Comparison of ENCODE assay signal across 35 cellular contexts in genomic region chr15:70876683-70877082, GRCh38. TPM values are rescaled to one million over a fixed set of nuclear protein-coding genes. Genes with fewer than 3 reads are reported as not detected.
"Had no signal": no experiment of that assay in that cellular context is flagged by ENCODE, and none has a peak within 500 bp of the region (broad histone marks: within the 10 kb centered on the region; RNA-seq: fewer than 3 reads in every experiment).

No MANE protein-coding gene starts in this region.

- ATAC-seq: activated CD8-positive, alpha-beta memory T cell treated with anti-CD3 and anti-CD28 coated beads, Interleukin-2, amount 10 ng/mL, durations not matched to agents 7 days and 5 days; activated naive CD8-positive, alpha-beta T cell treated with anti-CD3 and anti-CD28 coated beads, Interleukin-2, amount 50 U/mL, for 24 hours; Panc1 had no signal

- DNase-seq: activated CD4-positive, alpha-beta memory T cell treated with anti-CD3 and anti-CD28 coated beads, Interleukin-2, amount 10 ng/mL, durations not matched to agents 7 days and 5 days; activated CD4-positive, alpha-beta T cell treated with anti-CD3 and anti-CD28 coated beads for 1 hour; activated CD4-positive, alpha-beta T cell treated with anti-CD3 and anti-CD28 coated beads for 48 hours; activated CD4-positive, CD25-positive, alpha-beta regulatory T cell; activated CD8-positive, alpha-beta memory T cell treated with anti-CD3 and anti-CD28 coated beads for 24 hours; activated CD8-positive, alpha-beta memory T cell treated with anti-CD3 and anti-CD28 coated beads, Interleukin-2, amount 10 ng/mL, durations not matched to agents 7 days and 5 days; activated CD8-positive, alpha-beta memory T cell treated with anti-CD3 and anti-CD28 coated beads, Interleukin-2, amount 50 U/mL, for 48 hours; activated effector memory CD4-positive, alpha-beta T cell treated with Interleukin-2 at 50 U/mL for 16 hours; activated naive CD4-positive, alpha-beta T cell treated with anti-CD3 and anti-CD28 coated beads, Interleukin-2, amount 10 ng/mL, durations not matched to agents 7 days and 5 days; activated naive CD8-positive, alpha-beta T cell treated with anti-CD3 and anti-CD28 coated beads, Interleukin-2, amount 50 U/mL, for 24 hours; activated T-cell treated with anti-CD3 and anti-CD28 coated beads, Interleukin-2, amount 50 U/mL, for 48 hours; anterior cingulate cortex; brain microvascular endothelial cell; Karpas-422; KBM-7; MG63; MV-4-11; NCI-H1092; NCI-H1436 treated with DMSO at 0.1 percent for 48 hours; NCI-H187; NCI-H2029 treated with DMSO at 0.1 percent for 48 hours; NCI-H2107; NCI-H2171; NCI-H510A; NCI-H526; NCI-H748 treated with DMSO at 0.1 percent for 48 hours; SHP77; SJCRH30; T1000; WERI-Rb-1 had no signal

- H3K9me3 ChIP-seq: SJCRH30 had no signal

- H3K27me3 ChIP-seq: brain microvascular endothelial cell, cardiac muscle cell, MG63, SJCRH30 had no signal

- H3K36me3 ChIP-seq: brain microvascular endothelial cell, MG63, SJCRH30, WERI-Rb-1 had no signal

- H3K4me3 ChIP-seq: cardiac muscle cell, MG63, SJCRH30, SK-N-MC had no signal

- H3K4me1 ChIP-seq: SJCRH30 had no signal

- H3K27ac ChIP-seq: brain microvascular endothelial cell, cardiac muscle cell, SJCRH30, SK-N-MC, WERI-Rb-1 had no signal

RNA-seq across cellular contexts. Expression of gene THAP10, which starts 15.6 kb away (rescaled TPM):
- total RNA-seq: T-helper 1 cell treated with Interleukin-12 subunit alpha and Interleukin-12 subunit beta and Interleukin-4 antibody, amounts not matched to agents 30 ng/mL and 1 ng/mL, for 36 hours had no signal

RNA-seq across cellular contexts. Expression of gene LRRC49, which starts 15.9 kb away (rescaled TPM):
- total RNA-seq: activated CD4-positive, alpha-beta memory T cell treated with anti-CD3 and anti-CD28 coated beads, Interleukin-2, amount 10 ng/mL, durations not matched to agents 7 days and 5 days; T-helper 1 cell treated with Interleukin-12 subunit alpha and Interleukin-12 subunit beta and Interleukin-4 antibody, amounts not matched to agents 30 ng/mL and 1 ng/mL, for 36 hours; T-helper 2 cell treated with Interferon-gamma antibody and Interleukin-4, amounts not matched to agents 100 ng/mL and 5 ng/mL, for 36 hours had no signal

RNA-seq across cellular contexts. Expression of gene LARP6, which starts 22.7 kb away (rescaled TPM):
- total RNA-seq: activated CD4-positive, alpha-beta memory T cell treated with anti-CD3 and anti-CD28 coated beads, Interleukin-2, amount 10 ng/mL, durations not matched to agents 7 days and 5 days; activated CD8-positive, alpha-beta memory T cell treated with anti-CD3 and anti-CD28 coated beads, Interleukin-2, amount 10 ng/mL, durations not matched to agents 7 days and 5 days; T-helper 1 cell treated with Interleukin-12 subunit alpha and Interleukin-12 subunit beta and Interleukin-4 antibody, amounts not matched to agents 30 ng/mL and 1 ng/mL, for 36 hours; T-helper 2 cell treated with Interferon-gamma antibody and Interleukin-4, amounts not matched to agents 100 ng/mL and 5 ng/mL, for 36 hours had no signal
